Comparison of ENCODE assay signal across 17 cellular contexts in genomic region chr5:37028910-37029309, GRCh38.
DNase-seq lines count a peak whose midpoint lies in the region; ATAC-seq, FAIRE-seq and TF ChIP-seq lines count a peak whose summit lies in the region.
"Had no signal": no experiment of that assay in that cellular context is flagged by ENCODE, and none has a peak within 500 bp of the region (broad histone marks: within the 10 kb centered on the region; RNA-seq: fewer than 3 reads in every experiment).

No MANE protein-coding gene starts in this region.

- no peak for ATAC-seq in activated CD8-positive, alpha-beta memory T cell treated with anti-CD3 and anti-CD28 coated beads, Interleukin-2, amount 10 ng/mL, durations not matched to agents 7 days and 5 days
- ATAC-seq in HepG2, result no peak
- no peak for ATAC-seq in right lobe of liver
- ATAC-seq in Right ventricle myocardium inferior, result no peak

- H3K27ac ChIP-seq in HepG2 (ENCODE audit: extremely low read length, insufficient read depth, low read length) (no peak overlapping the region), right lobe of liver (no peak overlapping the region), astrocyte (ENCODE audit: low read depth, low read length) (no peak overlapping the region)
- H3K27ac ChIP-seq: C4-2B had no signal

- POLR2A ChIA-PET in HepG2 (lab: Yijun Ruan, JAX), result no interaction called here

- H3K36me3 ChIP-seq in HepG2 (replicated peaks in 1 of 2; ENCODE audit: control insufficient read depth in 1 of 2, insufficient read depth in 2 of 2, low read length in 2 of 2) (peaks cover 3 to 32% of the 10 kb centered on the region in 2 experiments; a peak in 4 of 5 replicates), right lobe of liver (peaks cover 4 to 40% (median 17%) of the 10 kb centered on the region in 4 donors), astrocyte (ENCODE audit: insufficient read depth, low read length) (peaks cover 22% of the 10 kb centered on the region)

- no peak overlapping the region for H3K4me2 ChIP-seq in HepG2 (ENCODE audit: low read depth, low read length)
- H3K4me2 ChIP-seq in astrocyte (ENCODE audit: low read length), result no peak overlapping the region

- peak overlapping the region; percentile 9 for H3K27ac Mint-ChIP-seq in activated CD8-positive, alpha-beta memory T cell treated with anti-CD3 and anti-CD28 coated beads, Interleukin-2, amount 10 ng/mL, durations not matched to agents 7 days and 5 days
- H3K27ac Mint-ChIP-seq in astrocyte (ENCODE audit: unreplicated experiment), result no peak overlapping the region
- H3K27ac Mint-ChIP-seq: CD4-positive, alpha-beta T cell had no signal

- no peak overlapping the region for H3K9ac ChIP-seq in HepG2 (ENCODE audit: insufficient read depth, low read depth, low read length)
- no peak overlapping the region for H3K9ac ChIP-seq in astrocyte (ENCODE audit: low read length)

- H3K4me3 ChIP-seq in HepG2 (replicated peaks in 1 of 3; ENCODE audit: insufficient read depth in 1 of 3, low read depth in 2 of 3, low read length in 3 of 3) (no peak overlapping the region), right lobe of liver (no peak overlapping the region), astrocyte (ENCODE audit: insufficient read depth, low read depth, low read length) (no peak overlapping the region)
- H3K4me3 ChIP-seq: HAP-1 had no signal

- H3K79me2 ChIP-seq in HepG2 (ENCODE audit: insufficient read depth, low read length), result no peaks in the 10 kb centered on the region
- H3K79me2 ChIP-seq in astrocyte (ENCODE audit: insufficient read depth, low read length), result no peaks in the 10 kb centered on the region

- H3K27me3 ChIP-seq in HepG2 (ENCODE audit: control insufficient read depth in 1 of 2, insufficient read depth in 2 of 2, low read length in 2 of 2), result no peaks in the 10 kb centered on the region
- no peaks in the 10 kb centered on the region for H3K27me3 ChIP-seq in right lobe of liver
- no peaks in the 10 kb centered on the region for H3K27me3 ChIP-seq in astrocyte (ENCODE audit: insufficient read depth, low read length)

- H3K9me3 ChIP-seq in HepG2 (ENCODE audit: low read length) (no peaks in the 10 kb centered on the region), right lobe of liver (no peaks in the 10 kb centered on the region), astrocyte (ENCODE audit: insufficient read depth, low read depth, low read length) (no peaks in the 10 kb centered on the region)
- H3K9me3 ChIP-seq: Caco-2, HAP-1 had no signal

- H3K36me3 Mint-ChIP-seq in activated CD8-positive, alpha-beta memory T cell treated with anti-CD3 and anti-CD28 coated beads, Interleukin-2, amount 10 ng/mL, durations not matched to agents 7 days and 5 days, result peaks cover 41% of the 10 kb centered on the region
- H3K36me3 Mint-ChIP-seq in astrocyte (ENCODE audit: low read depth, unreplicated experiment), result peaks cover 11% of the 10 kb centered on the region

- H3K4me3 Mint-ChIP-seq in activated CD8-positive, alpha-beta memory T cell treated with anti-CD3 and anti-CD28 coated beads, Interleukin-2, amount 10 ng/mL, durations not matched to agents 7 days and 5 days, result no peak overlapping the region
- no peak overlapping the region for H3K4me3 Mint-ChIP-seq in astrocyte (ENCODE audit: unreplicated experiment)
- H3K4me3 Mint-ChIP-seq: CD4-positive, alpha-beta T cell had no signal

- no peaks in the 10 kb centered on the region for H3K4me1 Mint-ChIP-seq in activated CD8-positive, alpha-beta memory T cell treated with anti-CD3 and anti-CD28 coated beads, Interleukin-2, amount 10 ng/mL, durations not matched to agents 7 days and 5 days
- no peaks in the 10 kb centered on the region for H3K4me1 Mint-ChIP-seq in astrocyte (ENCODE audit: low read depth, unreplicated experiment)

- no peak for TF ChIP-seq POLR2A in HepG2 (IDR thresholded peaks at IDR 0.05; ENCODE audit: insufficient read depth in 1 of 2, low read depth in 2 of 2, low read length in 2 of 2)
- TF ChIP-seq POLR2A in right lobe of liver (IDR thresholded peaks at IDR 0.05), result no peak

- H3K27me3 Mint-ChIP-seq in activated CD8-positive, alpha-beta memory T cell treated with anti-CD3 and anti-CD28 coated beads, Interleukin-2, amount 10 ng/mL, durations not matched to agents 7 days and 5 days, result no peaks in the 10 kb centered on the region
- H3K27me3 Mint-ChIP-seq in astrocyte (ENCODE audit: low read depth, unreplicated experiment), result no peaks in the 10 kb centered on the region
- H3K27me3 Mint-ChIP-seq: CD4-positive, alpha-beta T cell had no signal

- TF ChIP-seq CTCF in HepG2 (CRISPR knock-in tag; IDR thresholded peaks at IDR 0.05), result no peak
- TF ChIP-seq CTCF in right lobe of liver (IDR thresholded peaks at IDR 0.05), result no peak
- TF ChIP-seq CTCF in astrocyte (IDR thresholded peaks at IDR 0.05; ENCODE audit: insufficient read depth, low read depth, low read length), result no peak

- BruUV-seq in HepG2 (replicated peaks; lab: Mats Ljungman, UMichigan), result no TSS peak

- H2AFZ ChIP-seq in HepG2 (ENCODE audit: low read length) (no peak overlapping the region), astrocyte (ENCODE audit: low read depth, low read length) (no peak overlapping the region)

- FAIRE-seq in HepG2 (lab: Jason Lieb, UNC) (peak; percentile 23), astrocyte (lab: Jason Lieb, UNC) (peak; percentile 71)
- FAIRE-seq: D721Med, G401.6, GM12891, GM19239 had no signal

- TF ChIP-seq EP300 in HepG2 (IDR thresholded peaks at IDR 0.05; ENCODE audit: low read depth in 2 of 2, low read length in 2 of 2) (no peak), HepG2 (CRISPR knock-in tag; IDR thresholded peaks at IDR 0.05; ENCODE audit: borderline replicate concordance) (no peak)

- intact Hi-C loops in HepG2 (cut with micrococcal nuclease; ENCODE audit: unreplicated experiment), result no loop called here
- intact Hi-C loops in right lobe of liver (cut with DNase I), result no loop called here
- intact Hi-C loops in Right ventricle myocardium inferior (cut with DNase I), result no loop called here

- TF ChIP-seq RAD21 in HepG2 (CRISPR knock-in tag; IDR thresholded peaks at IDR 0.05), result no peak

- H3K4me1 ChIP-seq in HepG2 (ENCODE audit: insufficient read depth, low read length), result no peaks in the 10 kb centered on the region
- H3K4me1 ChIP-seq in right lobe of liver, result no peaks in the 10 kb centered on the region
- no peaks in the 10 kb centered on the region for H3K4me1 ChIP-seq in astrocyte (ENCODE audit: insufficient read depth, low read length)
- H3K4me1 ChIP-seq: Caco-2, HAP-1 had no signal

- CTCF ChIA-PET in activated CD8-positive, alpha-beta memory T cell treated with anti-CD3 and anti-CD28 coated beads, Interleukin-2, amount 10 ng/mL, durations not matched to agents 7 days and 5 days (lab: Charles Lee), result no interaction called here
- CTCF ChIA-PET in HepG2 (lab: Yijun Ruan, JAX; ENCODE audit: low intra/inter-chr PET ratio, low total read pairs), result no interaction called here

- H3K9me3 Mint-ChIP-seq in activated CD8-positive, alpha-beta memory T cell treated with anti-CD3 and anti-CD28 coated beads, Interleukin-2, amount 10 ng/mL, durations not matched to agents 7 days and 5 days (ENCODE audit: low read depth), result peaks cover 4% of the 10 kb centered on the region
- no peaks in the 10 kb centered on the region for H3K9me3 Mint-ChIP-seq in astrocyte (ENCODE audit: unreplicated experiment)
- H3K9me3 Mint-ChIP-seq: CD4-positive, alpha-beta T cell had no signal

- H4K20me1 ChIP-seq in HepG2 (ENCODE audit: insufficient read depth, low read length) (no peaks in the 10 kb centered on the region), astrocyte (ENCODE audit: insufficient read depth, low read length) (no peaks in the 10 kb centered on the region)

- 94% methylated on average over 1 of the region's 1 CpG for WGBS in HepG2 (ENCODE audit: low lambda C conversion rate)
- 100% methylated on average over 1 of the region's 1 CpG for WGBS in right lobe of liver (ENCODE audit: insufficient coverage, low coverage, low lambda C conversion rate, missing lambda C conversion rate)

- in situ Hi-C loops in HepG2 (cut with HindIII; ENCODE audit: extremely low pct_ligation_motif_present, low pct_unique_long_range_greater_than_20kb), result no loop called here

- DNase-seq in activated CD8-positive, alpha-beta memory T cell treated with anti-CD3 and anti-CD28 coated beads, Interleukin-2, amount 10 ng/mL, durations not matched to agents 7 days and 5 days, result no peak
- DNase-seq in activated CD8-positive, alpha-beta memory T cell treated with anti-CD3 and anti-CD28 coated beads, Interleukin-2, amount 50 U/mL, for 48 hours, result no peak
- DNase-seq in HepG2 (ENCODE audit: low spot score) (no peak), right lobe of liver (no peak), astrocyte (ENCODE audit: low read depth) (no peak), Right ventricle myocardium inferior (ENCODE audit: missing footprints) (no peak), A172 (ENCODE audit: low spot score) (no peak)
- DNase-seq: 8988T; AML-193; Caco-2; CD4-positive, alpha-beta T cell had no signal

TF ChIP-seq in HepG2, 621 proteins besides CTCF, POLR2A, EP300 and RAD21:
- TF ChIP-seq ZFP36L2 (CRISPR knock-in tag; IDR thresholded peaks at IDR 0.05) (no peak), CEBPB (IDR thresholded peaks at IDR 0.05; ENCODE audit: borderline replicate concordance, low read depth, low read length) (peak; percentile 42; the same call in 1 of the 2 replicates)
